ENCODE assay signal across 16 cellular contexts in genomic region chr3:149437710-149438109, GRCh38. TPM values are rescaled to one million over a fixed set of nuclear protein-coding genes. Genes with fewer than 3 reads are reported as not detected.
DNase-seq lines count a peak whose midpoint lies in the region; ATAC-seq and TF ChIP-seq lines count a peak whose summit lies in the region.
"Had no signal": no experiment of that assay in that cellular context is flagged by ENCODE, and none has a peak within 500 bp of the region (broad histone marks: within the 10 kb centered on the region; RNA-seq: fewer than 3 reads in every experiment).

No MANE protein-coding gene starts in this region.

- no peak overlapping the region for H3K4me3 ChIP-seq in hepatocyte
- H3K4me3 ChIP-seq in mucosa of descending colon: no peak overlapping the region

- no peaks in the 10 kb centered on the region for H3K79me2 ChIP-seq in hepatocyte

- H3K9me3 ChIP-seq in hepatocyte (ENCODE audit: low read depth) (no peaks in the 10 kb centered on the region), mucosa of descending colon (no peaks in the 10 kb centered on the region)
- H3K9me3 ChIP-seq: BE2C had no signal

- no peaks in the 10 kb centered on the region for H4K20me1 ChIP-seq in hepatocyte (ENCODE audit: insufficient read depth, poor library complexity, severe bottlenecking)

- H3K36me3 ChIP-seq in hepatocyte (replicated peaks; ENCODE audit: insufficient read depth, low read depth): no peaks in the 10 kb centered on the region
- H3K36me3 ChIP-seq in mucosa of descending colon (ENCODE audit: low read depth): no peaks in the 10 kb centered on the region
- H3K36me3 ChIP-seq: BE2C had no signal

- H2AFZ ChIP-seq in hepatocyte: no peak overlapping the region

- intact Hi-C loops in mucosa of descending colon (cut with DNase I, micrococcal nuclease): no loop called here

- TF ChIP-seq CTCF in hepatocyte (IDR thresholded peaks at IDR 0.05; ENCODE audit: poor library complexity): no peak
- no peak for TF ChIP-seq CTCF in mucosa of descending colon (IDR thresholded peaks at IDR 0.05)

- H3K27me3 ChIP-seq in hepatocyte: no peaks in the 10 kb centered on the region
- H3K27me3 ChIP-seq: BE2C had no signal

- peak; percentile 99 for ATAC-seq in mucosa of descending colon
- no peak for ATAC-seq in HG03159 (IDR thresholded peaks at IDR 0.05; ENCODE audit: unreplicated experiment)
- no peak for ATAC-seq in GM18517 (IDR thresholded peaks at IDR 0.05; ENCODE audit: unreplicated experiment)
- ATAC-seq: CD8-positive, alpha-beta T cell; HCT116 had no signal

- DNase-seq in LoVo (ENCODE audit: low spot score) (peak; percentile 23), hepatocyte (ENCODE audit: low spot score) (peak; percentile 27), mucosa of descending colon (peak in 1 of 3 donors; percentile 38), RKO (ENCODE audit: low spot score) (no peak)
- no peak for DNase-seq in stimulated activated CD8-positive, alpha-beta memory T cell treated with anti-CD3 and anti-CD28 coated beads, Interleukin-4, amount 100 ng/mL, for 48 hours
- DNase-seq: BE2C; CD8-positive, alpha-beta T cell; COR-L47; DMS153; DMS79 treated with DMSO at 0.1 percent for 48 hours; EL had no signal

- peak overlapping the region; percentile 69 for H3K27ac ChIP-seq in hepatocyte
- H3K27ac ChIP-seq: C4-2B, HL-60 had no signal

- peaks cover 4% of the 10 kb centered on the region for H3K4me1 ChIP-seq in hepatocyte (ENCODE audit: insufficient read depth)
- no peaks in the 10 kb centered on the region for H3K4me1 ChIP-seq in mucosa of descending colon (ENCODE audit: low read depth)
- H3K4me1 ChIP-seq: BE2C had no signal

- H3K9me2 ChIP-seq in hepatocyte (replicated peaks; ENCODE audit: insufficient read depth): no peaks in the 10 kb centered on the region

- no peak overlapping the region for H3K4me2 ChIP-seq in hepatocyte

RNA-seq across cellular contexts. Expression of gene TM4SF4, which starts 36.8 kb away (rescaled TPM):
- total RNA-seq in hepatocyte (763 and 899 TPM in 2 replicates), mucosa of descending colon (1 to 10 TPM in 1 of 3 donors, under 1 TPM in 1, not detected in 1; 0.14 to 7.1 TPM)
- 366 and 434 TPM in 2 replicates for polyA plus RNA-seq in hepatocyte
- total RNA-seq: CD8-positive, alpha-beta T cell had no signal

Comparison
In these comparisons a context has a peak if more than half of its experiments do, and no peak if none do; other contexts are left out.
1. DNase-seq: peak in LoVo (single experiment) and hepatocyte (single experiment); none in stimulated activated CD8-positive, alpha-beta memory T cell treated with anti-CD3 and anti-CD28 coated beads, Interleukin-4, amount 100 ng/mL, for 48 hours (single experiment) and RKO (single experiment).
2. RNA of gene TM4SF4, which starts 36.8 kb away (total RNA-seq): 763 to 899 TPM in hepatocyte; 0.14 to 7.1 TPM in mucosa of descending colon; every median in the first group is over 10 times any median in the second.